In genomic region chr3:53495091-53495517, GRCh38 we compare ENCODE assay signal across 8 cellular contexts. TPM values are rescaled to one million over a fixed set of nuclear protein-coding genes. Genes with fewer than 3 reads are reported as not detected.
DNase-seq lines count a peak whose midpoint lies in the region; ATAC-seq, FAIRE-seq and TF ChIP-seq lines count a peak whose summit lies in the region.
"Had no signal": no experiment of that assay in that cellular context is flagged by ENCODE, and none has a peak within 500 bp of the region (broad histone marks: within the 10 kb centered on the region; RNA-seq: fewer than 3 reads in every experiment).

No MANE protein-coding gene starts in this region.

- H3K9me1 ChIP-seq in keratinocyte (ENCODE audit: control insufficient read depth, extremely low read depth, insufficient read depth, low read length) = no peaks in the 10 kb centered on the region

- no peak for FAIRE-seq in keratinocyte (lab: Jason Lieb, UNC)

- DNase-seq in adrenal gland = peak in 6 of 7 donors; percentile 26 to 63 (median 42)
- DNase-seq in keratinocyte (ENCODE audit: low read depth, low spot score) = no peak
- DNase-seq in spleen = no peak
- no peak for DNase-seq in C1 segment of cervical spinal cord (lab: John Stamatoyannopoulos, UW)
- no peak for DNase-seq in OCI-M1 (lab: John Stamatoyannopoulos, UW)
- DNase-seq: SJCRH30 had no signal

- 0 to 2% (median 0%) methylated on average over 9 to 30 of the region's 30 CpGs for WGBS in adrenal gland, 4 donors
- WGBS in spleen, 5 donors = 0 to 5% (median 1%) methylated on average over 19 to 30 of the region's 30 CpGs

- H3K4me3 ChIP-seq in HUES48 (ENCODE audit: low read depth, low read length) (peak overlapping the region; percentile 68), adrenal gland (peak overlapping the region in 3 of 4 donors; percentile 40 to 63 (median 42)), keratinocyte (ENCODE audit: control insufficient read depth in 2 of 3, extremely low read depth in 1 of 3, insufficient read depth in 2 of 3, low read depth in 1 of 3, low read length in 3 of 3) (peak overlapping the region; percentile 29 to 57 (median 32)), spleen (peak overlapping the region; percentile 18 to 71 (median 38))
- H3K4me3 ChIP-seq: SJCRH30 had no signal

- ATAC-seq in GM21367 (IDR thresholded peaks at IDR 0.05; ENCODE audit: unreplicated experiment) = no peak

- intact Hi-C loops in adrenal gland (cut with DNase I) = loop anchor here in 1 of 2 donors (10.0 kb wide), 1 partner anchor 110 kb away; no protein-coding TSS in a partner anchor
- intact Hi-C loops in spleen (cut with DNase I; ENCODE audit: low total_unique reads) = no loop called here

- no peak overlapping the region for H3K9ac ChIP-seq in HUES48 (ENCODE audit: low read depth, low read length)
- H3K9ac ChIP-seq in keratinocyte (ENCODE audit: control insufficient read depth, extremely low read depth, insufficient read depth, low read length) = no peak overlapping the region

- no peak for TF ChIP-seq POLR2A in adrenal gland (IDR thresholded peaks at IDR 0.05)
- no peak for TF ChIP-seq POLR2A in spleen (IDR thresholded peaks at IDR 0.05)

- dilution Hi-C loops in keratinocyte (cut with MboI; ENCODE audit: extremely low pct_ligation_motif_present, low sequenced_read_pairs) = no loop called here

- no peak for TF ChIP-seq CTCF in adrenal gland (IDR thresholded peaks at IDR 0.05)
- no peak for TF ChIP-seq CTCF in keratinocyte (optimal IDR thresholded peaks at IDR 0.05 in 1 of 3, IDR thresholded peaks at IDR 0.05 in 1 of 3, conservative IDR thresholded peaks at IDR 0.05 in 1 of 3; ENCODE audit: extremely low read depth in 1 of 3, insufficient read depth in 2 of 3, low read length in 3 of 3)
- no peak for TF ChIP-seq CTCF in spleen (IDR thresholded peaks at IDR 0.05 in 8 of 11, conservative IDR thresholded peaks at IDR 0.05 in 3 of 11)

- H3K27ac ChIP-seq in HUES48 (ENCODE audit: low read depth, low read length) (no peak overlapping the region), adrenal gland (peak overlapping the region in 3 of 5 donors; percentile 58 to 78 (median 72)), keratinocyte (ENCODE audit: control insufficient read depth, insufficient read depth, low read length) (no peak overlapping the region), spleen (peak overlapping the region in 6 of 8 donors; percentile 26 to 61 (median 40))
- H3K27ac ChIP-seq: SJCRH30 had no signal

- H3K27me3 ChIP-seq in HUES48 (ENCODE audit: control insufficient read depth, insufficient read depth, low read length) (peaks cover 74% of the 10 kb centered on the region), adrenal gland (no peaks in the 10 kb centered on the region), keratinocyte (ENCODE audit: control insufficient read depth, extremely low read depth, insufficient read depth, low read length) (peaks cover 28% of the 10 kb centered on the region), spleen (replicated peaks in 1 of 7) (peaks cover 9 to 81% (median 37%) of the 10 kb centered on the region in 7 donors)
- H3K27me3 ChIP-seq: SJCRH30 had no signal

- H3K4me1 ChIP-seq in HUES48 (ENCODE audit: control insufficient read depth, insufficient read depth, low read length) (peaks cover 14% of the 10 kb centered on the region), adrenal gland (replicated peaks in 1 of 2) (peaks cover 23 to 50% of the 10 kb centered on the region in 2 donors), keratinocyte (ENCODE audit: control insufficient read depth, extremely low read depth, insufficient read depth, low read length) (peaks cover 7% of the 10 kb centered on the region), spleen (peaks cover 3 to 49% (median 26%) of the 10 kb centered on the region in 6 donors)
- H3K4me1 ChIP-seq: SJCRH30 had no signal

- H3K9me3 ChIP-seq in HUES48 (ENCODE audit: control insufficient read depth, insufficient read depth, low read length) = no peaks in the 10 kb centered on the region
- no peaks in the 10 kb centered on the region for H3K9me3 ChIP-seq in adrenal gland (replicated peaks in 1 of 3)
- no peaks in the 10 kb centered on the region for H3K9me3 ChIP-seq in keratinocyte (ENCODE audit: control insufficient read depth, low read depth, low read length)
- no peaks in the 10 kb centered on the region for H3K9me3 ChIP-seq in spleen
- H3K9me3 ChIP-seq: SJCRH30 had no signal

- H3K79me2 ChIP-seq in keratinocyte (ENCODE audit: control insufficient read depth, insufficient read depth, low read length) = no peaks in the 10 kb centered on the region

- H4K20me1 ChIP-seq in keratinocyte (ENCODE audit: control insufficient read depth, extremely low read depth, insufficient read depth, low read length) = no peaks in the 10 kb centered on the region

- peak overlapping the region; percentile 68 for H2AFZ ChIP-seq in keratinocyte (ENCODE audit: control insufficient read depth, low read length)

- H3K36me3 ChIP-seq in HUES48 (ENCODE audit: control insufficient read depth, insufficient read depth, low read length) (no peaks in the 10 kb centered on the region), adrenal gland (replicated peaks in 1 of 2) (no peaks in the 10 kb centered on the region), keratinocyte (ENCODE audit: control insufficient read depth in 2 of 2, extremely low read depth in 1 of 2, insufficient read depth in 2 of 2, low read length in 2 of 2) (no peaks in the 10 kb centered on the region), spleen (no peaks in the 10 kb centered on the region)
- H3K36me3 ChIP-seq: SJCRH30 had no signal

- H3K4me2 ChIP-seq in keratinocyte (ENCODE audit: control insufficient read depth, extremely low read depth, insufficient read depth, low read depth, low read length) = peak overlapping the region; percentile 80

RNA-seq across cellular contexts. Expression of gene CACNA1D, which starts 0.7 kb away (rescaled TPM):
- total RNA-seq in adrenal gland (100 to 1,000 TPM in 1 of 8 donors, 10 to 100 TPM in 7; 37.2 to 111 (median 74.3) TPM), spleen (10 to 100 TPM in 6 of 7 donors, 1 to 10 TPM in 1; 4.3 to 89.3 (median 24.2) TPM)
- polyA plus RNA-seq in adrenal gland (10 to 100 TPM; 25.8 to 60.6 (median 48.3) TPM), keratinocyte (0.06 to 0.20 TPM in 2 of 3 replicates, not detected in the other), spleen (1 to 10 TPM in 2 of 3 donors, under 1 TPM in 1; 0.55 to 3.5 (median 2.8) TPM)
- polyA plus RNA-seq in keratinocyte (2011; ENCODE audit: low read depth) = 0.11 TPM
- 0.04 and 0.15 TPM in 2 replicates for polyA plus RNA-seq in keratinocyte (2011; cell fraction: cytosol; rRNA removed)
- polyA plus RNA-seq in keratinocyte (2011; cell fraction: nucleus; rRNA removed) = 0.20 and 0.23 TPM in 2 replicates
- polyA plus RNA-seq in keratinocyte (2012; ENCODE audit: low replicate concordance) = 0.14 TPM in 1 of 2 replicates, not detected in the other
- polyA minus RNA-seq in keratinocyte = 0.51 to 0.92 TPM in 2 of 3 replicates, not detected in the other
- not detected for polyA minus RNA-seq in keratinocyte (2011; cell fraction: cytosol; rRNA and poly(A)+ RNA removed)
- 0.42 and 1.5 TPM in 2 replicates for polyA minus RNA-seq in keratinocyte (2011; cell fraction: nucleus; rRNA and poly(A)+ RNA removed)
- total RNA-seq: SJCRH30 had no signal

Comparison
In these comparisons a context has a peak if more than half of its experiments do, and no peak if none do; other contexts are left out.
1. H3K27ac ChIP-seq: peak in adrenal gland (3 of 5) and spleen (6 of 8); none in HUES48 (single experiment) and keratinocyte (single experiment).
2. DNase-seq: peak in adrenal gland (6 of 7); none in keratinocyte (single experiment), spleen (single experiment), C1 segment of cervical spinal cord (0 of 14) and OCI-M1 (single experiment).
3. RNA of gene CACNA1D, which starts 0.7 kb away (polyA plus RNA-seq): 25.8 to 60.6 TPM in adrenal gland; 0.55 to 3.5 TPM in spleen and 0.04 to 0.23 TPM in keratinocyte; every median in the first group is over 4 times any median in the second.
4. Peak in every context shown above with its lines, with median percentiles within 50 percentile points of each other: H3K4me3 ChIP-seq.